Comparison of ENCODE assay signal across 8 cellular contexts in the genomic region with DNA sequence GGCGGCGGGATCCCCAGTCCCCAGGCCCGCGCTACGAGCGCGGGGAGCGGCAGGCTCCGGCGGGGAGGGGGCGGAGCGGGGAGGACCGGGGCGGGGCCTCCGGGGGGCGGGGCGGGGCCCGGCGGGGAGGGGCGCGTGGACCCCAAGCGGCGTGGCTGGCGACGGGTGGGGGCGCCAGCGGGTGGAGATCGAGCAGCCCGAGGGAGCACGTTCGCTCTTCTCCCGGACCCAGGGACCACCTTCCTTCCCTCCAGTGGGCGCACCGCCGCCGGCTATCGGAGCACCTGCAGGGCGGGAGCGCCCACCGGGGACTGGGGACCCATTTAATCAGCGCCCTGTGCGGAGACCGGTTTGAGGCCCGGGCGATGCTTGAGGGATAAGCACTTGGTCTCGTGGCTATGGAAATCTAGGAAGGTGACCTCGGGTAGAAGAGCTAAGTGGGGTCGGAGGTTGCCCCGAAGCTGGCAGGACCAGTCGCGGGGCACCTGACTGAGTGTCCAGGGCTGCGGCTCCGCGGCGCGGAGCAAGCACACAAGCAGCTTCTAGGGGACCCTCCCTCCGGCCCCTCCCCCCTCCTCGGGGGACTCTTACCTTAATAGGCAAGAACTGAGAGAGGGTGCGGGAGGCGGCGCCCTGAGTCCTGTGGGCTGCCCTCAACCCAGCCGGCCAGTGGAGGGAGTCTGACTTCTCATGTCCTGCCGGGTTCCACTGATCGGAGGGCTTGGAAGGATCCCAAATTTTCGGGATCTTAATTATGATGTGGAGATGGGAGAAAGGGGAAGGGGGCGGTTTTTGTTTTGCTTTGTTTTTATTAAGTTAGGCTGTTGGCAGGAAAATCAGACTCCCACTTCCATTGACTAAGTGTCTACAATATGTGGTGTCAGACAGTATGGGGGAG. TPM values are rescaled to one million over a fixed set of nuclear protein-coding genes. Genes with fewer than 3 reads are reported as not detected.
A peak's percentile ranks its signal among the peaks of the same experiment; 100 is the strongest.
DNase-seq lines count a peak whose midpoint lies in the region; ATAC-seq, FAIRE-seq and TF ChIP-seq lines count a peak whose summit lies in the region.

A gene (minus strand): TSS at position 61 of the 898 bp plus-strand sequence. CDS start 71 bp downstream, outside the sequence.

- in situ Hi-C loops in ACHN (cut with HindIII; ENCODE audit: low pct_ligation_motif_present, low pct_unique_long_range_greater_than_20kb, low sequenced_read_pairs): no loop called here

- H3K9me3 ChIP-seq in SJCRH30 (replicated peaks): no peaks in the 10 kb centered on the region; the same call in 1 of the 2 replicates

- no peaks in the 10 kb centered on the region for H3K27me3 ChIP-seq in SJCRH30

- 5 to 6% methylated on average over 26 to 33 of the region's 66 CpGs for WGBS in lower leg skin, 2 donors

- no peaks in the 10 kb centered on the region for H3K4me1 ChIP-seq in SJCRH30

- no peak for TF ChIP-seq CTCF in lower leg skin (IDR thresholded peaks at IDR 0.05)

- H3K27ac ChIP-seq in SJCRH30: no peak within 1 kb of the TSS

- no peak for ATAC-seq in HG03025 (IDR thresholded peaks at IDR 0.05; ENCODE audit: low FRiP score, unreplicated experiment)

- H3K4me3 ChIP-seq in lower leg skin (ENCODE audit: low read depth, poor library complexity, severe bottlenecking) (peak within 1 kb of the TSS; percentile 28), SJCRH30 (no peak within 1 kb of the TSS)

- DNase-seq in ACHN: peak; percentile 86
- peak; percentile 54 for DNase-seq in HTR-8/SVneo (ENCODE audit: insufficient read length, low spot score)
- DNase-seq in activated CD4-positive, alpha-beta T cell treated with anti-CD3 and anti-CD28 coated beads for 4 hours: peak; percentile 47 to 57
- DNase-seq in dermis blood vessel endothelial cell: peak; percentile 44
- DNase-seq in lower leg skin (ENCODE audit: low spot score in 2 of 2): peak; percentile 35 to 89
- peak; percentile 45 for DNase-seq in stimulated activated CD8-positive, alpha-beta memory T cell treated with anti-CD3 and anti-CD28 coated beads, Interleukin-12 subunit alpha, Interleukin-12 subunit beta, amount 100 ng/mL, for 1 hour (ENCODE audit: low read depth)
- no peak for DNase-seq in SJCRH30

- TF ChIP-seq POLR2A in lower leg skin (IDR thresholded peaks at IDR 0.05): no peak

- no peaks in the 10 kb centered on the region for H3K36me3 ChIP-seq in SJCRH30

- no peak for FAIRE-seq in HTR-8/SVneo (lab: Jason Lieb, UNC)

- intact Hi-C loops in lower leg skin (cut with DNase I; ENCODE audit: low total_unique reads): no loop called here

RNA-seq across cellular contexts. Expression of the gene that starts here (rescaled TPM):
- 1.3 and 5.3 TPM in 2 replicates for total RNA-seq in dermis blood vessel endothelial cell
- 1 to 10 TPM in 2 of 4 donors, under 1 TPM in 2; 0.46 to 4.5 (median 2.2) TPM for total RNA-seq in lower leg skin
- 0.02 TPM in 1 of 2 replicates, not detected in the other for total RNA-seq in SJCRH30 (2014; rRNA removed; shearing (Covaris generic))

Comparison
In these comparisons a context has a peak if more than half of its experiments do, and no peak if none do; other contexts are left out.
1. DNase-seq: peak in ACHN (single experiment), HTR-8/SVneo (single experiment), activated CD4-positive, alpha-beta T cell treated with anti-CD3 and anti-CD28 coated beads for 4 hours (2 of 2), dermis blood vessel endothelial cell (single experiment), lower leg skin (2 of 2) and stimulated activated CD8-positive, alpha-beta memory T cell treated with anti-CD3 and anti-CD28 coated beads, Interleukin-12 subunit alpha, Interleukin-12 subunit beta, amount 100 ng/mL, for 1 hour (single experiment); none in SJCRH30 (0 of 2).